In the genomic region with DNA sequence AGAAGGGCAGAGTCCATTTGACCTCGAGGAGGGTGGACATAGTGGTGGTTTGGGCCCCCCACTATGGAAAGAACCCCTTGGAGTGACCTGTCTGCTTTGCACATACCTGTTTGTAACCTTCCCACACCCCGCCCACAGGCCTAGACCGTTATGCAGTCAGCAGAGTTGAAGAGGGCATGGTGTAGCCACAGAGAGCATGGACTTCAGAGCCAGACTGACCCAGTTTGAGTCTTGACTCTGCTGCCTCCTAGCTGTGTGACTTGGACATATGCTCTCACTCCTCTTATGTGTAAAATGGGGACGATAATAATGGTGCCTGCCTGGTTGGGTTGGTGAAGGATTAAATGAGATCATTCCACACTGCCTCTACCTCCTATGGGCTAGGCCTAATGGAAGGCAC, we compare ENCODE assay signal across 34 cellular contexts. TPM values are rescaled to one million over a fixed set of nuclear protein-coding genes. Genes with fewer than 3 reads are reported as not detected.
DNase-seq lines count a peak whose midpoint lies in the region; TF ChIP-seq lines count a peak whose summit lies in the region.
"Had no signal": no experiment of that assay in that cellular context is flagged by ENCODE, and none has a peak within 500 bp of the region (broad histone marks: within the 10 kb centered on the region; RNA-seq: fewer than 3 reads in every experiment).

No MANE protein-coding gene starts in this region.

- H2BK120ac ChIP-seq in mesenchymal stem cell (ENCODE audit: low read depth, low read length), result no peak overlapping the region

- H3K27ac ChIP-seq in Karpas-422 (ENCODE audit: low read length) (no peak overlapping the region), WERI-Rb-1 (no peak overlapping the region), liver (ENCODE audit: low read depth in 1 of 2, low read length in 2 of 2) (no peak overlapping the region), mesenchymal stem cell (ENCODE audit: low read length, poor library complexity, severe bottlenecking) (no peak overlapping the region)
- H3K27ac ChIP-seq: C4-2B, cardiac muscle cell, GM23248, HL-60, left lung, Peyer's patch, right atrium auricular region, testis had no signal

- 64% methylated on average over 4 of the region's 4 CpGs for WGBS in liver
- WGBS in mesenchymal stem cell, result 64% methylated on average over 4 of the region's 4 CpGs

- no peak overlapping the region for H3K9ac ChIP-seq in Karpas-422 (ENCODE audit: low read length)
- no peak overlapping the region for H3K9ac ChIP-seq in liver (ENCODE audit: low read depth in 1 of 2, low read length in 2 of 2)
- H3K9ac ChIP-seq in mesenchymal stem cell (ENCODE audit: low read length), result no peak overlapping the region
- H3K9ac ChIP-seq: GM23248 had no signal

- no peak overlapping the region for H2BK12ac ChIP-seq in mesenchymal stem cell (ENCODE audit: low read length in 2 of 2)

- H3K79me2 ChIP-seq in Karpas-422 (ENCODE audit: low read length), result no peaks in the 10 kb centered on the region

- no peaks in the 10 kb centered on the region for H3K79me1 ChIP-seq in mesenchymal stem cell (replicated peaks; ENCODE audit: low read length, poor library complexity, severe bottlenecking)

- no peaks in the 10 kb centered on the region for H4K20me1 ChIP-seq in Karpas-422 (ENCODE audit: insufficient read depth, low read depth, low read length)

- H3K4me3 ChIP-seq in Karpas-422 (ENCODE audit: low read length) (no peak overlapping the region), WERI-Rb-1 (ENCODE audit: low read depth, low read length) (no peak overlapping the region), liver (ENCODE audit: low read depth in 1 of 3, low read length in 3 of 3) (no peak overlapping the region), mesenchymal stem cell (ENCODE audit: insufficient read depth in 1 of 2, low read depth in 1 of 2, low read length in 2 of 2) (no peak overlapping the region)
- H3K4me3 ChIP-seq: cardiac muscle cell, GM23248, left lung, Peyer's patch, right atrium auricular region, smooth muscle cell, testis had no signal

- H3K9me2 ChIP-seq in Karpas-422 (replicated peaks; ENCODE audit: insufficient read depth, low read length), result no peaks in the 10 kb centered on the region

- no peak overlapping the region for H2AK5ac ChIP-seq in mesenchymal stem cell (ENCODE audit: low read length, severe bottlenecking)

- TF ChIP-seq CTCF in WERI-Rb-1 (IDR thresholded peaks at IDR 0.05; ENCODE audit: low read depth, low read length), result peak; percentile 54
- peak; percentile 10 for TF ChIP-seq CTCF in liver (IDR thresholded peaks at IDR 0.05; ENCODE audit: low read depth, low read length, missing input control)

- peak in 1 of 2 donors; percentile 53 for TF ChIP-seq RAD21 in liver (IDR thresholded peaks at IDR 0.05)

- no peaks in the 10 kb centered on the region for H3K4me1 ChIP-seq in Karpas-422 (ENCODE audit: low read length)
- peaks cover 0 to 5% (median 0%) of the 10 kb centered on the region in 4 donors for H3K4me1 ChIP-seq in liver (ENCODE audit: control insufficient read depth in 4 of 4, insufficient read depth in 4 of 4, low read length in 3 of 4)
- H3K4me1 ChIP-seq in mesenchymal stem cell (ENCODE audit: control insufficient read depth, insufficient read depth, low read depth, low read length), result no peaks in the 10 kb centered on the region
- H3K4me1 ChIP-seq: Caco-2, left lung, Peyer's patch, right atrium auricular region, testis had no signal

- H2BK15ac ChIP-seq in mesenchymal stem cell (ENCODE audit: low read depth, poor library complexity, severe bottlenecking), result no peak overlapping the region

- H3K9me3 ChIP-seq in Karpas-422 (ENCODE audit: low read length), result no peaks in the 10 kb centered on the region
- peaks cover 3% of the 10 kb centered on the region for H3K9me3 ChIP-seq in WERI-Rb-1 (ENCODE audit: severe bottlenecking)
- H3K9me3 ChIP-seq in liver (ENCODE audit: control insufficient read depth in 4 of 4, low read length in 3 of 4), result peaks cover 0 to 1% (median under 1%) of the 10 kb centered on the region in 4 donors
- peaks cover 14% of the 10 kb centered on the region for H3K9me3 ChIP-seq in mesenchymal stem cell (ENCODE audit: control insufficient read depth, low read length)
- H3K9me3 ChIP-seq: Caco-2, Peyer's patch, testis had no signal

- no peak overlapping the region for H3K18ac ChIP-seq in mesenchymal stem cell (ENCODE audit: low read depth in 1 of 2, low read length in 2 of 2)

- H2BK5ac ChIP-seq in mesenchymal stem cell (ENCODE audit: low read depth, low read length, poor library complexity, severe bottlenecking), result no peak overlapping the region

- no peak overlapping the region for H3K23ac ChIP-seq in mesenchymal stem cell (ENCODE audit: low read length in 2 of 2)

- no peak overlapping the region for H3K4me2 ChIP-seq in Karpas-422 (ENCODE audit: low read depth, low read length, poor library complexity, severe bottlenecking)
- H3K4me2 ChIP-seq in mesenchymal stem cell (ENCODE audit: low read length, poor library complexity, severe bottlenecking), result no peak overlapping the region
- H3K4me2 ChIP-seq: smooth muscle cell had no signal

- H4K8ac ChIP-seq in mesenchymal stem cell (ENCODE audit: low read length), result no peak overlapping the region

- DNase-seq in DMS53 (lab: John Stamatoyannopoulos, UW) (peak; percentile 54), DMS53 treated with DMSO at 0.1 percent for 48 hours (lab: John Stamatoyannopoulos, UW; ENCODE audit: unreplicated experiment) (no peak), Karpas-422 (peak; percentile 51), WERI-Rb-1 (no peak), NCI-H2171 treated with DMSO at 0.1 percent for 48 hours (lab: John Stamatoyannopoulos, UW) (no peak), mesenchymal stem cell (no peak), NCI-H187 (lab: John Stamatoyannopoulos, UW) (no peak)
- DNase-seq: 8988T; activated effector memory CD4-positive, alpha-beta T cell treated with anti-CD3 and anti-CD28 coated beads, Interleukin-2, amount 50 U/mL, for 16 hours; activated naive CD8-positive, alpha-beta T cell treated with anti-CD3 and anti-CD28 coated beads, Interleukin-2, amount 10 ng/mL, durations not matched to agents 7 days and 5 days; activated T-cell treated with anti-CD3 and anti-CD28 coated beads, Interleukin-2, amount 50 U/mL, for 24 hours; Caco-2; cortex of kidney; DMS79 treated with DMSO at 0.1 percent for 48 hours; effector memory CD4-positive, alpha-beta T cell; glutamatergic neuron; GM23248; Kasumi-1; left lung; MV-4-11; NCI-H1694; NCI-H510A treated with DMSO at 0.1 percent for 48 hours; Peyer's patch; posterior cingulate gyrus; SHP77 treated with DMSO at 0.1 percent for 48 hours; stimulated activated naive CD8-positive, alpha-beta T cell treated with anti-CD3 and anti-CD28 coated beads, Interleukin-15, Interleukin-2, amounts not matched to agents 100 U/mL and 50 U/mL, for 24 hours; T-cell; testis had no signal

- no peak overlapping the region for H4K91ac ChIP-seq in mesenchymal stem cell (ENCODE audit: low read length)

- H3K36me3 ChIP-seq in Karpas-422 (ENCODE audit: insufficient read depth, low read length) (no peaks in the 10 kb centered on the region), WERI-Rb-1 (no peaks in the 10 kb centered on the region), liver (ENCODE audit: control insufficient read depth in 4 of 4, insufficient read depth in 3 of 4, low read depth in 1 of 4, low read length in 3 of 4) (no peaks in the 10 kb centered on the region), mesenchymal stem cell (ENCODE audit: control insufficient read depth in 1 of 2, insufficient read depth in 2 of 2, low read depth in 1 of 2, low read length in 2 of 2) (no peaks in the 10 kb centered on the region)
- H3K36me3 ChIP-seq: cardiac muscle cell, left lung, Peyer's patch, right atrium auricular region had no signal

- no peaks in the 10 kb centered on the region for H3K27me3 ChIP-seq in Karpas-422 (ENCODE audit: low read length)
- no peaks in the 10 kb centered on the region for H3K27me3 ChIP-seq in WERI-Rb-1 (ENCODE audit: insufficient read depth, low read depth, severe bottlenecking)
- H3K27me3 ChIP-seq in liver (ENCODE audit: control insufficient read depth in 4 of 4, insufficient read depth in 4 of 4, low read length in 3 of 4), result no peaks in the 10 kb centered on the region
- H3K27me3 ChIP-seq in mesenchymal stem cell (ENCODE audit: control insufficient read depth in 1 of 2, insufficient read depth in 1 of 2, low read length in 2 of 2), result peaks cover 3 to 16% of the 10 kb centered on the region in 2 experiments
- H3K27me3 ChIP-seq: cardiac muscle cell, left lung, Peyer's patch, right atrium auricular region, testis had no signal

- H2AFZ ChIP-seq in Karpas-422 (ENCODE audit: low read length) (no peak overlapping the region), mesenchymal stem cell (ENCODE audit: low read depth, low read length) (no peak overlapping the region)
- H2AFZ ChIP-seq: GM23248 had no signal

- no peak overlapping the region for H3K4ac ChIP-seq in mesenchymal stem cell (ENCODE audit: low read depth in 1 of 2, low read length in 2 of 2)

- no peak overlapping the region for H3K14ac ChIP-seq in mesenchymal stem cell (ENCODE audit: low read length in 2 of 2)

TF ChIP-seq in liver, 16 proteins besides CTCF, POLR2A, EP300 and RAD21:
- no peak for TF ChIP-seq GABPA (IDR thresholded peaks at IDR 0.05 in 1 of 2, conservative IDR thresholded peaks at IDR 0.05 in 1 of 2)
- peak in 1 of 2 donors; percentile 45 for TF ChIP-seq HNF4A (conservative IDR thresholded peaks at IDR 0.05)

RNA-seq across cellular contexts. Expression of a gene that starts 40.9 kb away (rescaled TPM):
- not detected in 2 replicates for total RNA-seq in Karpas-422 (2014; rRNA removed; shearing (Covaris generic); ENCODE audit: low replicate concordance)
- total RNA-seq in liver, result under 1 TPM; under 0.01 to 0.08 TPM
- polyA plus RNA-seq in liver, result under 1 TPM in 1 of 2 donors, not detected in 1; 0.01 TPM
- not detected for polyA plus RNA-seq in mesenchymal stem cell (2013, experiment 1 of 2)
- polyA plus RNA-seq in mesenchymal stem cell (2013, experiment 2 of 2), result not detected
- total RNA-seq: activated naive CD8-positive, alpha-beta T cell treated with anti-CD3 and anti-CD28 coated beads, Interleukin-2, amount 10 ng/mL, durations not matched to agents 7 days and 5 days; Caco-2; cardiac muscle cell; GM23248 had no signal
- polyA plus RNA-seq: cardiac muscle cell, GM23248, smooth muscle cell had no signal

Comparison
In these comparisons a context has a peak if more than half of its experiments do, and no peak if none do; other contexts are left out.
1. DNase-seq: peak in DMS53 (single experiment) and Karpas-422 (single experiment); none in DMS53 treated with DMSO at 0.1 percent for 48 hours (single experiment), WERI-Rb-1 (single experiment), NCI-H2171 treated with DMSO at 0.1 percent for 48 hours (single experiment), mesenchymal stem cell (single experiment) and NCI-H187 (0 of 2).